ENCODE assay signal across 15 cellular contexts in genomic region chr1:206839857-206840256, GRCh38. TPM values are rescaled to one million over a fixed set of nuclear protein-coding genes. Genes with fewer than 3 reads are reported as not detected.
DNase-seq lines count a peak whose midpoint lies in the region; FAIRE-seq and TF ChIP-seq lines count a peak whose summit lies in the region.
"Had no signal": no experiment of that assay in that cellular context is flagged by ENCODE, and none has a peak within 500 bp of the region (broad histone marks: within the 10 kb centered on the region; RNA-seq: fewer than 3 reads in every experiment).

No MANE protein-coding gene starts in this region.

- H3K36me3 ChIP-seq in SJCRH30 = no peaks in the 10 kb centered on the region
- H3K36me3 ChIP-seq: WERI-Rb-1 had no signal

- H3K4me3 Mint-ChIP-seq in osteocyte (ENCODE audit: unreplicated experiment) = no peak overlapping the region
- H3K4me3 Mint-ChIP-seq: activated naive CD4-positive, alpha-beta T cell treated with anti-CD3 and anti-CD28 coated beads for 36 hours had no signal

- H3K4me3 ChIP-seq in SJCRH30 = no peak overlapping the region
- H3K4me3 ChIP-seq in fibroblast of pulmonary artery (replicated peaks; ENCODE audit: low read depth, low read length) = no peak overlapping the region
- H3K4me3 ChIP-seq: SK-N-MC had no signal

- no peaks in the 10 kb centered on the region for H3K9me3 ChIP-seq in SJCRH30 (replicated peaks)

- DNase-seq in H4 (ENCODE audit: low spot score) = peak; percentile 60
- DNase-seq in SJCRH30 = peak; percentile 34 to 44
- DNase-seq in fibroblast of pulmonary artery (ENCODE audit: low read depth) = peak; percentile 90
- peak; percentile 90 for DNase-seq in urothelium cell line (ENCODE audit: low spot score)
- no peak for DNase-seq in NCI-H2107 (lab: John Stamatoyannopoulos, UW)
- no peak for DNase-seq in stimulated activated CD4-positive, alpha-beta T cell treated with anti-CD3 and anti-CD28 coated beads, Interleukin-2, amount 100 ng/mL, for 24 hours
- no peak for DNase-seq in osteocyte (ENCODE audit: extremely low spot score, unreplicated experiment)
- DNase-seq: activated naive CD4-positive, alpha-beta T cell treated with anti-CD3 and anti-CD28 coated beads for 36 hours; NCI-H2081; NCI-H82; small intestine; substantia nigra; WERI-Rb-1 had no signal

- H3K4me1 ChIP-seq in SJCRH30 = peaks cover 3% of the 10 kb centered on the region; the same call in 1 of the 2 replicates

- H3K36me3 Mint-ChIP-seq in osteocyte (ENCODE audit: unreplicated experiment) = no peaks in the 10 kb centered on the region

- H3K27me3 ChIP-seq in SJCRH30 = no peaks in the 10 kb centered on the region

- no peak overlapping the region for H3K27ac Mint-ChIP-seq in osteocyte (ENCODE audit: unreplicated experiment)
- H3K27ac Mint-ChIP-seq: activated naive CD4-positive, alpha-beta T cell treated with anti-CD3 and anti-CD28 coated beads for 36 hours had no signal

- no peaks in the 10 kb centered on the region for H3K9me3 Mint-ChIP-seq in osteocyte (ENCODE audit: unreplicated experiment)
- H3K9me3 Mint-ChIP-seq: activated naive CD4-positive, alpha-beta T cell treated with anti-CD3 and anti-CD28 coated beads for 36 hours had no signal

- TF ChIP-seq CTCF in fibroblast of pulmonary artery (IDR thresholded peaks at IDR 0.05; ENCODE audit: low read length, missing control alignments) (no peak), osteocyte (IDR thresholded peaks at IDR 0.05) (no peak)

- H3K4me1 Mint-ChIP-seq in osteocyte (ENCODE audit: unreplicated experiment) = peaks cover 2% of the 10 kb centered on the region

- FAIRE-seq in urothelium cell line (lab: Jason Lieb, UNC) = no peak
- FAIRE-seq: small intestine had no signal

- no peaks in the 10 kb centered on the region for H3K27me3 Mint-ChIP-seq in osteocyte (ENCODE audit: unreplicated experiment)

- peak overlapping the region; percentile 6; the same call in 1 of the 2 replicates for H3K27ac ChIP-seq in SJCRH30
- H3K27ac ChIP-seq: epithelial cell of prostate, SK-N-MC, WERI-Rb-1 had no signal

RNA-seq across cellular contexts. Expression of gene IL20, which starts 25.6 kb away (rescaled TPM):
- total RNA-seq in H4 (2014; rRNA removed; shearing (Covaris generic)) = not detected in 2 replicates
- total RNA-seq in SJCRH30 (2014; rRNA removed; shearing (Covaris generic)) = not detected in 2 replicates
- total RNA-seq in osteocyte = not detected in 2 replicates

RNA-seq across cellular contexts. Expression of gene IL24, which starts 57.4 kb away (rescaled TPM):
- 1.1 TPM in 1 of 2 replicates, not detected in the other for total RNA-seq in H4 (2014; rRNA removed; shearing (Covaris generic))
- not detected in 2 replicates for total RNA-seq in SJCRH30 (2014; rRNA removed; shearing (Covaris generic))
- not detected in 2 replicates for total RNA-seq in osteocyte

Comparison
In these comparisons a context has a peak if more than half of its experiments do, and no peak if none do; other contexts are left out.
1. DNase-seq: peak in H4 (single experiment), SJCRH30 (2 of 2), fibroblast of pulmonary artery (single experiment) and urothelium cell line (single experiment); none in NCI-H2107 (single experiment), stimulated activated CD4-positive, alpha-beta T cell treated with anti-CD3 and anti-CD28 coated beads, Interleukin-2, amount 100 ng/mL, for 24 hours (0 of 2) and osteocyte (single experiment).